In the genomic region with DNA sequence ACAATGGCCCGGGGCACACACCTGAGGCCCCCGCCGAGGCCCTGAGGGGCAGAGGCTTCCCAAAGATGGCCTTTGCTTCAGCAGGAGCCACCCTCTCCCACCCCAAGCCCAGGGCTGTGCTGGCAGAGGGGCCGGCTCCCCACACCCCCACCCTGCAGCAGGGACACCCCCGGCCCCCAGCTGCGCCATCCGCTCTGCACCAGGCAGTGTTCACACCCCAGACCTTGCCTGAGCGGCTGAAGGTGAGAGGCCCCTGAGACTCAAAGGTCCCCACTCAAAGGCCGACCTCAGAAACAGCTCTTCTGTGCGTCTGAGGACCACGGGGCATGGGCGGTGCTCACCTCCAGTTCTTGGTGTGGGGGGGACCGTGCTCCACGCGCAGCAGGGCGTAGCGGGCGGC, we compare ENCODE assay signal across 12 cellular contexts.
"Had no signal": no experiment of that assay in that cellular context is flagged by ENCODE, and none has a peak within 500 bp of the region (broad histone marks: within the 10 kb centered on the region; RNA-seq: fewer than 3 reads in every experiment).

No MANE protein-coding gene starts in this region.

- H3K4me1 Mint-ChIP-seq: nephron progenitor cell had no signal

- DNase-seq: dermis blood vessel endothelial cell; foreskin keratinocyte; kidney glomerular epithelial cell; mammary epithelial cell; naive thymus-derived CD4-positive, alpha-beta T cell; nephron progenitor cell; posterior cingulate gyrus; stimulated activated CD4-positive, alpha-beta T cell treated with anti-CD3 and anti-CD28 coated beads, Interleukin-12 subunit alpha, Interleukin-12 subunit beta, amount 100 ng/mL, for 4 hours; stomach; substantia nigra; trophoblast cell; uterus had no signal

- H3K27me3 Mint-ChIP-seq: naive thymus-derived CD4-positive, alpha-beta T cell had no signal

- H3K27me3 ChIP-seq: foreskin keratinocyte, stomach, uterus had no signal

- H3K36me3 ChIP-seq: uterus had no signal

- H3K4me1 ChIP-seq: foreskin keratinocyte, stomach, uterus had no signal

- ATAC-seq: foreskin keratinocyte had no signal

- H3K9me3 ChIP-seq: stomach, uterus had no signal

- H3K4me3 ChIP-seq: stomach, uterus had no signal

- H3K4me3 Mint-ChIP-seq: naive thymus-derived CD4-positive, alpha-beta T cell; nephron progenitor cell had no signal

- H3K9me3 Mint-ChIP-seq: naive thymus-derived CD4-positive, alpha-beta T cell; nephron progenitor cell had no signal

- H3K27ac ChIP-seq: foreskin keratinocyte, stomach, uterus had no signal

- H3K27ac Mint-ChIP-seq: nephron progenitor cell had no signal
